In genomic region chr13:30831515-30831914, GRCh38 we compare ENCODE assay signal across 16 cellular contexts.
DNase-seq lines count a peak whose midpoint lies in the region; ATAC-seq and TF ChIP-seq lines count a peak whose summit lies in the region.
"Had no signal": no experiment of that assay in that cellular context is flagged by ENCODE, and none has a peak within 500 bp of the region (broad histone marks: within the 10 kb centered on the region; RNA-seq: fewer than 3 reads in every experiment).

No MANE protein-coding gene starts in this region.

- no peaks in the 10 kb centered on the region for H3K27me3 ChIP-seq in IMR-90 (ENCODE audit: control insufficient read depth, insufficient read depth, low read length)
- H3K27me3 ChIP-seq in mesenchymal stem cell (ENCODE audit: control insufficient read depth in 1 of 2, insufficient read depth in 1 of 2, low read length in 2 of 2) = peaks cover 0 to 11% of the 10 kb centered on the region in 2 experiments
- H3K27me3 ChIP-seq in transverse colon = no peaks in the 10 kb centered on the region
- no peaks in the 10 kb centered on the region for H3K27me3 ChIP-seq in endodermal cell (ENCODE audit: control insufficient read depth, insufficient read depth, low read length, poor library complexity, severe bottlenecking)
- H3K27me3 ChIP-seq: BE2C, Peyer's patch had no signal

- H2BK5ac ChIP-seq in IMR-90 (ENCODE audit: low read depth, low read length, poor library complexity, severe bottlenecking) (no peak overlapping the region), mesenchymal stem cell (ENCODE audit: low read depth, low read length, poor library complexity, severe bottlenecking) (no peak overlapping the region)

- dilution Hi-C loops in IMR-90 (cut with HindIII; ENCODE audit: low sequenced_read_pairs, unreplicated experiment) = no loop called here

- peaks cover 15% of the 10 kb centered on the region for H3K4me1 ChIP-seq in IMR-90 (ENCODE audit: control insufficient read depth, insufficient read depth, low read length)
- peaks cover 35% of the 10 kb centered on the region for H3K4me1 ChIP-seq in mesenchymal stem cell (ENCODE audit: control insufficient read depth, insufficient read depth, low read depth, low read length)
- peaks cover 5 to 38% (median 23%) of the 10 kb centered on the region in 4 donors for H3K4me1 ChIP-seq in transverse colon
- peaks cover 11% of the 10 kb centered on the region for H3K4me1 ChIP-seq in endodermal cell (ENCODE audit: control insufficient read depth, insufficient read depth, low read length)

- in situ Hi-C loops in IMR-90 (cut with MboI; ENCODE audit: low sequenced_read_pairs) = no loop called here
- in situ Hi-C loops in transverse colon (cut with MboI; ENCODE audit: low pct_ligation_motif_present in 1 of 4, low pct_unique_long_range_greater_than_20kb in 1 of 4, low sequenced_read_pairs in 3 of 4) = loop anchor here in 1 of 4 donors (25.0 kb wide), 1 partner anchor 206 kb away; no protein-coding TSS in a partner anchor

- TF ChIP-seq EP300 in transverse colon (IDR thresholded peaks at IDR 0.05; ENCODE audit: low read depth) = no peak

- H4K20me1 ChIP-seq in IMR-90 (ENCODE audit: insufficient read depth, low read length) = no peaks in the 10 kb centered on the region

- H3K79me1 ChIP-seq in IMR-90 (ENCODE audit: low read depth in 1 of 2, low read length in 2 of 2) = no peaks in the 10 kb centered on the region
- no peaks in the 10 kb centered on the region for H3K79me1 ChIP-seq in mesenchymal stem cell (replicated peaks; ENCODE audit: low read length, poor library complexity, severe bottlenecking)

- H3K4me2 ChIP-seq in IMR-90 (ENCODE audit: low read depth, low read length) = no peak overlapping the region
- no peak overlapping the region for H3K4me2 ChIP-seq in mesenchymal stem cell (ENCODE audit: low read length, poor library complexity, severe bottlenecking)

- TF ChIP-seq POLR2A in IMR-90 (IDR thresholded peaks at IDR 0.05; ENCODE audit: low read depth, low read length) (no peak), transverse colon (IDR thresholded peaks at IDR 0.05) (no peak)

- H3K4ac ChIP-seq in IMR-90 (ENCODE audit: low read depth, low read length) (0 out of 2 replicates have a peak overlapping the region, but pooled peaks have one; percentile 17), mesenchymal stem cell (ENCODE audit: low read depth in 1 of 2, low read length in 2 of 2) (no peak overlapping the region)

- peaks cover 49% of the 10 kb centered on the region for H3K27me3 Mint-ChIP-seq in WTC11 (ENCODE audit: low read depth)
- peaks cover 37% of the 10 kb centered on the region for H3K27me3 Mint-ChIP-seq in endodermal cell (ENCODE audit: insufficient read depth)
- H3K27me3 Mint-ChIP-seq in stimulated activated naive CD8-positive, alpha-beta T cell treated with anti-CD3 and anti-CD28 coated beads, Interleukin-15, amount 100 ng/mL, for 72 hours = peaks cover 41% of the 10 kb centered on the region

- ATAC-seq in IMR-90 (ENCODE audit: low read depth) (no peak), WTC11 (no peak), HG03175 (IDR thresholded peaks at IDR 0.05; ENCODE audit: unreplicated experiment) (no peak)
- ATAC-seq in stimulated activated naive CD8-positive, alpha-beta T cell treated with anti-CD3 and anti-CD28 coated beads, Interleukin-15, amount 100 ng/mL, for 72 hours = no peak

- peak overlapping the region; percentile 25; the same call in 1 of the 3 replicates for H2BK15ac ChIP-seq in IMR-90 (ENCODE audit: low read depth, low read length)
- H2BK15ac ChIP-seq in mesenchymal stem cell (ENCODE audit: low read depth, poor library complexity, severe bottlenecking) = no peak overlapping the region

- H3K23ac ChIP-seq in IMR-90 (ENCODE audit: low read depth, low read length) (no peak overlapping the region), mesenchymal stem cell (ENCODE audit: low read length in 2 of 2) (no peak overlapping the region)

- H4K91ac ChIP-seq in IMR-90 (ENCODE audit: insufficient read depth, low read depth, low read length) (no peak overlapping the region), mesenchymal stem cell (ENCODE audit: low read length) (no peak overlapping the region)

- no peak overlapping the region for H2BK120ac ChIP-seq in IMR-90 (ENCODE audit: low read depth, low read length)
- no peak overlapping the region for H2BK120ac ChIP-seq in mesenchymal stem cell (ENCODE audit: low read depth, low read length)

- no peak overlapping the region for H4K5ac ChIP-seq in IMR-90 (ENCODE audit: low read depth, low read length)

- no peak overlapping the region for H3K4me3 Mint-ChIP-seq in WTC11
- no peak overlapping the region for H3K4me3 Mint-ChIP-seq in endodermal cell
- no peak overlapping the region for H3K4me3 Mint-ChIP-seq in stimulated activated naive CD8-positive, alpha-beta T cell treated with anti-CD3 and anti-CD28 coated beads, Interleukin-15, amount 100 ng/mL, for 72 hours
- H3K4me3 Mint-ChIP-seq: CD4-positive, alpha-beta T cell had no signal

- peaks cover 24% of the 10 kb centered on the region for H3K4me1 Mint-ChIP-seq in WTC11
- H3K4me1 Mint-ChIP-seq in endodermal cell = peaks cover 54% of the 10 kb centered on the region
- H3K4me1 Mint-ChIP-seq in stimulated activated naive CD8-positive, alpha-beta T cell treated with anti-CD3 and anti-CD28 coated beads, Interleukin-15, amount 100 ng/mL, for 72 hours = peaks cover 17% of the 10 kb centered on the region

- H3K36me3 Mint-ChIP-seq in WTC11 = no peaks in the 10 kb centered on the region
- H3K36me3 Mint-ChIP-seq in endodermal cell (ENCODE audit: low read depth) = no peaks in the 10 kb centered on the region

- no peak overlapping the region for H2AFZ ChIP-seq in IMR-90 (replicated peaks; ENCODE audit: low read length, poor library complexity)
- no peak overlapping the region for H2AFZ ChIP-seq in mesenchymal stem cell (ENCODE audit: low read depth, low read length)

- H3K9me3 ChIP-seq in IMR-90 (ENCODE audit: control insufficient read depth, insufficient read depth, low read length) = no peaks in the 10 kb centered on the region
- no peaks in the 10 kb centered on the region for H3K9me3 ChIP-seq in mesenchymal stem cell (ENCODE audit: control insufficient read depth, low read length)
- H3K9me3 ChIP-seq in transverse colon = no peaks in the 10 kb centered on the region
- H3K9me3 ChIP-seq in endodermal cell (ENCODE audit: control insufficient read depth, low read length) = no peaks in the 10 kb centered on the region
- H3K9me3 ChIP-seq: BE2C, Peyer's patch had no signal

- no TSS peak for BruUV-seq in IMR-90 (replicated peaks; lab: Mats Ljungman, UMichigan)

- H3K9ac ChIP-seq in IMR-90 (ENCODE audit: low read depth, low read length) (no peak overlapping the region), mesenchymal stem cell (ENCODE audit: low read length) (no peak overlapping the region), endodermal cell (ENCODE audit: extremely low read depth, low read length, poor library complexity, severe bottlenecking) (no peak overlapping the region)

- TF ChIP-seq RAD21 in IMR-90 (IDR thresholded peaks at IDR 0.05; ENCODE audit: low read length) = no peak

- intact Hi-C loops in IMR-90 (cut with micrococcal nuclease) (no loop called here), transverse colon (cut with DNase I; ENCODE audit: low total_unique reads) (no loop called here)

- H2BK20ac ChIP-seq in IMR-90 (ENCODE audit: low read depth, low read length) = peak overlapping the region; percentile 42; the same call in 1 of the 2 replicates

- no peak overlapping the region for H3K18ac ChIP-seq in IMR-90 (ENCODE audit: low read depth, low read length)
- peak overlapping the region in 1 of 2 experiments; percentile 35 for H3K18ac ChIP-seq in mesenchymal stem cell (ENCODE audit: low read depth in 1 of 2, low read length in 2 of 2)

- CTCF ChIA-PET in IMR-90 (lab: Yijun Ruan, JAX) = interaction anchor here (0.6 kb wide), 1 partner anchor 62 kb away, joined by 3 read pairs; no protein-coding TSS in a partner anchor
- CTCF ChIA-PET in WTC11 (lab: Charles Lee) = interaction anchor here (1.1 kb wide), 1 partner anchor 213 kb away, joined by 3 read pairs; no protein-coding TSS in a partner anchor

- H3K27ac ChIP-seq in IMR-90 (ENCODE audit: insufficient read depth, low read length) (no peak overlapping the region), mesenchymal stem cell (ENCODE audit: low read length, poor library complexity, severe bottlenecking) (no peak overlapping the region), transverse colon (peak overlapping the region; percentile 53 to 70 (median 60)), endodermal cell (ENCODE audit: low read depth, low read length) (no peak overlapping the region)

- H3K9me3 Mint-ChIP-seq in WTC11 (no peaks in the 10 kb centered on the region), endodermal cell (no peaks in the 10 kb centered on the region)
- H3K9me3 Mint-ChIP-seq in stimulated activated naive CD8-positive, alpha-beta T cell treated with anti-CD3 and anti-CD28 coated beads, Interleukin-15, amount 100 ng/mL, for 72 hours = no peaks in the 10 kb centered on the region
- H3K9me3 Mint-ChIP-seq: CD4-positive, alpha-beta T cell had no signal

- 100% methylated on average over 1 of the region's 4 CpGs; no CpG with 5 or more reads in 1 of the 2 experiments for WGBS in IMR-90 (ENCODE audit: extremely low coverage in 2 of 2, insufficient read length in 1 of 2), 2 experiments
- 100% methylated on average over 3 of the region's 4 CpGs for whole genome bisulfite sequencing in mesenchymal stem cell
- 65% methylated on average over 4 of the region's 4 CpGs; no CpG with 5 or more reads in 1 of the 2 donors for WGBS in transverse colon (ENCODE audit: low coverage in 1 of 2), 2 donors
- WGBS in endodermal cell (ENCODE audit: insufficient coverage in 1 of 2, insufficient read length in 1 of 2), 2 experiments = 81 to 89% methylated on average over 2 to 4 of the region's 4 CpGs

- peak overlapping the region; percentile 28 for H2AK9ac ChIP-seq in IMR-90 (replicated peaks; ENCODE audit: low read depth, low read length, poor library complexity)

- H3K14ac ChIP-seq in IMR-90 (replicated peaks; ENCODE audit: low read depth, low read length) (no peak overlapping the region), mesenchymal stem cell (ENCODE audit: low read length in 2 of 2) (no peak overlapping the region)

- H3K36me3 ChIP-seq in IMR-90 (ENCODE audit: control insufficient read depth, insufficient read depth, low read length) = no peaks in the 10 kb centered on the region
- H3K36me3 ChIP-seq in mesenchymal stem cell (ENCODE audit: control insufficient read depth in 1 of 2, insufficient read depth in 2 of 2, low read depth in 1 of 2, low read length in 2 of 2) = no peaks in the 10 kb centered on the region
- H3K36me3 ChIP-seq in transverse colon = no peaks in the 10 kb centered on the region
- H3K36me3 ChIP-seq in endodermal cell (ENCODE audit: control insufficient read depth, insufficient read depth, low read length) = no peaks in the 10 kb centered on the region
- H3K36me3 ChIP-seq: BE2C, Peyer's patch had no signal

- H4K8ac ChIP-seq in IMR-90 (ENCODE audit: low read depth in 2 of 2, low read length in 2 of 2) (no peak overlapping the region), mesenchymal stem cell (ENCODE audit: low read length) (no peak overlapping the region)

- H3K27ac Mint-ChIP-seq in WTC11 = no peak overlapping the region
- no peak overlapping the region for H3K27ac Mint-ChIP-seq in endodermal cell
- H3K27ac Mint-ChIP-seq in stimulated activated naive CD8-positive, alpha-beta T cell treated with anti-CD3 and anti-CD28 coated beads, Interleukin-15, amount 100 ng/mL, for 72 hours = no peak overlapping the region
- H3K27ac Mint-ChIP-seq: CD4-positive, alpha-beta T cell had no signal

- no peak for TF ChIP-seq CTCF in IMR-90 (conservative IDR thresholded peaks at IDR 0.05; ENCODE audit: low read depth, low read length)
- no peak for TF ChIP-seq CTCF in WTC11 (IDR thresholded peaks at IDR 0.05)
- no peak for TF ChIP-seq CTCF in transverse colon (IDR thresholded peaks at IDR 0.05)
- TF ChIP-seq CTCF in endodermal cell (conservative IDR thresholded peaks at IDR 0.05) = no peak

- H2AK5ac ChIP-seq in IMR-90 (ENCODE audit: low read depth, low read length) (0 out of 2 replicates have a peak overlapping the region, but pooled peaks have one; percentile 65), mesenchymal stem cell (ENCODE audit: low read length, severe bottlenecking) (peak overlapping the region; percentile 54)

- H3K56ac ChIP-seq in IMR-90 (ENCODE audit: extremely low read depth, insufficient read depth, low read length) = no peak overlapping the region

- H3K4me3 ChIP-seq in IMR-90 (ENCODE audit: insufficient read depth, low read depth, low read length) = no peak overlapping the region
- no peak overlapping the region for H3K4me3 ChIP-seq in mesenchymal stem cell (ENCODE audit: insufficient read depth in 1 of 2, low read depth in 1 of 2, low read length in 2 of 2)
- H3K4me3 ChIP-seq in transverse colon = no peak overlapping the region
- H3K4me3 ChIP-seq in endodermal cell (ENCODE audit: low read length) = no peak overlapping the region
- H3K4me3 ChIP-seq: Peyer's patch had no signal

- H3K9me1 ChIP-seq in IMR-90 (ENCODE audit: insufficient read depth, low read length) = peaks cover 12% of the 10 kb centered on the region

- no peak for DNase-seq in IMR-90
- DNase-seq in WTC11 (ENCODE audit: low spot score) = no peak
- no peak for DNase-seq in mesenchymal stem cell
- DNase-seq in transverse colon = no peak
- no peak for DNase-seq in endodermal cell
- DNase-seq in stimulated activated naive CD8-positive, alpha-beta T cell treated with anti-CD3 and anti-CD28 coated beads, Interleukin-15, amount 100 ng/mL, for 72 hours = no peak
- DNase-seq: BE2C; CD4-positive, alpha-beta T cell; DMS79; KG1; NCI-H1436 treated with DMSO at 0.1 percent for 48 hours; NCI-H2029 treated with DMSO at 0.1 percent for 48 hours; NCI-H510A treated with DMSO at 0.1 percent for 48 hours; Peyer's patch; SIG-M5 had no signal

- POLR2A ChIA-PET in IMR-90 (lab: Charles Lee; ENCODE audit: unreplicated experiment) (no interaction called here), WTC11 (lab: Charles Lee) (no interaction called here)

- H2BK12ac ChIP-seq in mesenchymal stem cell (ENCODE audit: low read length in 2 of 2) = peak overlapping the region in 1 of 2 experiments; percentile 60

Comparison
In these comparisons a context has a peak if more than half of its experiments do, and no peak if none do; other contexts are left out.
1. H3K27ac ChIP-seq: peak in transverse colon (4 of 4); none in IMR-90 (single experiment), mesenchymal stem cell (single experiment) and endodermal cell (single experiment).